11 cellular contexts compared by ENCODE assay signal in genomic region chr3:98612996-98613517, GRCh38. TPM values are rescaled to one million over a fixed set of nuclear protein-coding genes. Genes with fewer than 3 reads are reported as not detected.
DNase-seq lines count a peak whose midpoint lies in the region; ATAC-seq, FAIRE-seq and TF ChIP-seq lines count a peak whose summit lies in the region.
"Had no signal": no experiment of that assay in that cellular context is flagged by ENCODE, and none has a peak within 500 bp of the region (broad histone marks: within the 10 kb centered on the region; RNA-seq: fewer than 3 reads in every experiment).

No MANE protein-coding gene starts in this region.

- H3K4me3 ChIP-seq in lower lobe of right lung: no peak overlapping the region
- H3K4me3 ChIP-seq: tibial artery had no signal

- H3K4me1 ChIP-seq in lower lobe of right lung: no peaks in the 10 kb centered on the region
- H3K4me1 ChIP-seq: tibial artery had no signal

- H3K27ac ChIP-seq in lower lobe of right lung: peak overlapping the region; percentile 49
- H3K27ac ChIP-seq: tibial artery had no signal

- H3K9me3 ChIP-seq in lower lobe of right lung: no peaks in the 10 kb centered on the region
- H3K9me3 ChIP-seq: tibial artery had no signal

- no peaks in the 10 kb centered on the region for H3K27me3 ChIP-seq in lower lobe of right lung (ENCODE audit: low read depth)
- H3K27me3 ChIP-seq: tibial artery had no signal

- intact Hi-C loops in lower lobe of right lung (cut with DNase I): no loop called here

- peak; percentile 90 for FAIRE-seq in GM12891 (lab: Jason Lieb, UNC)

- in situ Hi-C loops in G401 (cut with HindIII; ENCODE audit: low sequenced_read_pairs): no loop called here

- ATAC-seq in GM21723 (IDR thresholded peaks at IDR 0.05; ENCODE audit: unreplicated experiment) (peak; percentile 91), HG03558 (IDR thresholded peaks at IDR 0.05; ENCODE audit: extremely low read depth, unreplicated experiment) (peak; percentile 76), lower lobe of right lung (peak; percentile 41 to 60)

- H3K36me3 ChIP-seq in lower lobe of right lung: no peaks in the 10 kb centered on the region
- H3K36me3 ChIP-seq: tibial artery had no signal

- no peak for DNase-seq in GM12891 (ENCODE audit: insufficient read length, low spot score)
- DNase-seq in lower lobe of right lung: peak; percentile 48
- DNase-seq in stimulated activated CD4-positive, alpha-beta T cell treated with anti-CD3 and anti-CD28 coated beads, Interleukin-2, amount 100 ng/mL, for 48 hours: no peak
- DNase-seq in NCI-H1436 (lab: John Stamatoyannopoulos, UW): no peak
- no peak for DNase-seq in activated CD4-positive, CD25-positive, alpha-beta regulatory T cell (lab: John Stamatoyannopoulos, UW)
- DNase-seq in G401 (ENCODE audit: low spot score): no peak
- DNase-seq: CD8-positive, alpha-beta memory T cell; stimulated activated CD4-positive, alpha-beta T cell treated with anti-CD3 and anti-CD28 coated beads, Interleukin-12 subunit alpha, Interleukin-12 subunit beta, amount 100 ng/mL, for 4 hours had no signal

- no peak for TF ChIP-seq CTCF in lower lobe of right lung (IDR thresholded peaks at IDR 0.05)

- TF ChIP-seq POLR2A in GM12891 (IDR thresholded peaks at IDR 0.05; ENCODE audit: low read depth, low read length): no peak

TF ChIP-seq in GM12891, 5 proteins besides CTCF, POLR2A, EP300 and RAD21:
- no peak for TF ChIP-seq POLR2AphosphoS5 (IDR thresholded peaks at IDR 0.05; ENCODE audit: low read depth, low read length)
- no peak for TF ChIP-seq TAF1 (IDR thresholded peaks at IDR 0.05; ENCODE audit: low read depth, low read length)
- TF ChIP-seq PAX5 (IDR thresholded peaks at IDR 0.05; ENCODE audit: insufficient read depth, low read length, severe bottlenecking): peak; percentile 40
- peak; percentile 21; the same call in 1 of the 2 replicates for TF ChIP-seq POU2F2 (IDR thresholded peaks at IDR 0.05; ENCODE audit: low read depth, low read length)
- TF ChIP-seq SPI1 (IDR thresholded peaks at IDR 0.05; ENCODE audit: low read depth, low read length): peak; percentile 96

RNA-seq across cellular contexts. Expression of gene CPOX, which starts 19.6 kb away (rescaled TPM):
- polyA plus RNA-seq in GM12891 (2012; ENCODE audit: low read depth, missing spikeins): 71.3 TPM
- total RNA-seq in lower lobe of right lung: 18.0 TPM
- 23.1 and 28.6 TPM in 2 replicates for total RNA-seq in G401 (2014; rRNA removed; shearing (Covaris generic))
